ENCODE assay signal across 26 cellular contexts in genomic region chr13:101178394-101178793, GRCh38.
"Had no signal": no experiment of that assay in that cellular context is flagged by ENCODE, and none has a peak within 500 bp of the region (broad histone marks: within the 10 kb centered on the region; RNA-seq: fewer than 3 reads in every experiment).

No MANE protein-coding gene starts in this region.

- H3K4me1 Mint-ChIP-seq: activated CD4-positive, alpha-beta T cell treated with anti-CD3 and anti-CD28 coated beads, Interleukin-2, amount 10 ng/mL, durations not matched to agents 7 days and 5 days; activated naive CD4-positive, alpha-beta T cell treated with anti-CD3 and anti-CD28 coated beads, Interleukin-2, amount 10 ng/mL, durations not matched to agents 7 days and 5 days; central memory CD8-positive, alpha-beta T cell; immature natural killer cell; naive B cell; stimulated activated effector memory CD8-positive, alpha-beta T cell treated with anti-CD3 and anti-CD28 coated beads, Interleukin-12 subunit alpha, Interleukin-12 subunit beta, amount 100 ng/mL, for 72 hours had no signal

- ATAC-seq: activated CD8-positive, alpha-beta T cell treated with anti-CD3 and anti-CD28 coated beads, Interleukin-2, amount 10 ng/mL, durations not matched to agents 7 days and 5 days; activated T-cell treated with anti-CD3 and anti-CD28 coated beads, Interleukin-2, amount 50 U/mL, for 4 hours; esophagus mucosa; heart right ventricle; left ventricle myocardium superior; mucosa of descending colon; psoas muscle; sciatic nerve; stimulated activated effector memory CD8-positive, alpha-beta T cell treated with anti-CD3 and anti-CD28 coated beads, Interleukin-12 subunit alpha, Interleukin-12 subunit beta, amount 100 ng/mL, for 72 hours had no signal

- H3K9me3 Mint-ChIP-seq: activated CD4-positive, alpha-beta T cell treated with anti-CD3 and anti-CD28 coated beads, Interleukin-2, amount 10 ng/mL, durations not matched to agents 7 days and 5 days; activated naive CD4-positive, alpha-beta T cell treated with anti-CD3 and anti-CD28 coated beads, Interleukin-2, amount 10 ng/mL, durations not matched to agents 7 days and 5 days; activated T-cell treated with anti-CD3 and anti-CD28 coated beads, Interleukin-2, amount 50 U/mL, for 4 hours; central memory CD8-positive, alpha-beta T cell; stimulated activated effector memory CD8-positive, alpha-beta T cell treated with anti-CD3 and anti-CD28 coated beads, Interleukin-12 subunit alpha, Interleukin-12 subunit beta, amount 100 ng/mL, for 72 hours; type B pancreatic cell had no signal

- DNase-seq: activated CD4-positive, alpha-beta T cell treated with anti-CD3 and anti-CD28 coated beads, Interleukin-2, amount 10 ng/mL, durations not matched to agents 7 days and 5 days; activated CD8-positive, alpha-beta T cell treated with anti-CD3 and anti-CD28 coated beads, Interleukin-2, amount 10 ng/mL, durations not matched to agents 7 days and 5 days; activated naive CD4-positive, alpha-beta T cell treated with anti-CD3 and anti-CD28 coated beads, Interleukin-2, amount 10 ng/mL, durations not matched to agents 7 days and 5 days; activated T-cell treated with anti-CD3 and anti-CD28 coated beads, Interleukin-2, amount 50 U/mL, for 4 hours; aorta; brain microvascular endothelial cell; cortex of kidney; heart right ventricle; immature natural killer cell; kidney glomerular epithelial cell; left ventricle myocardium superior; mucosa of descending colon; naive B cell; ovary; psoas muscle; stimulated activated CD4-positive, alpha-beta T cell treated with anti-CD3 and anti-CD28 coated beads, Interleukin-4, amount 100 ng/mL, for 24 hours; stomach; T-helper 1 cell; T-helper 9 cell; testis had no signal

- H3K36me3 Mint-ChIP-seq: activated naive CD4-positive, alpha-beta T cell treated with anti-CD3 and anti-CD28 coated beads, Interleukin-2, amount 10 ng/mL, durations not matched to agents 7 days and 5 days; immature natural killer cell; naive B cell; stimulated activated effector memory CD8-positive, alpha-beta T cell treated with anti-CD3 and anti-CD28 coated beads, Interleukin-12 subunit alpha, Interleukin-12 subunit beta, amount 100 ng/mL, for 72 hours; type B pancreatic cell had no signal

- H3K27me3 Mint-ChIP-seq: activated naive CD4-positive, alpha-beta T cell treated with anti-CD3 and anti-CD28 coated beads, Interleukin-2, amount 10 ng/mL, durations not matched to agents 7 days and 5 days; naive B cell; type B pancreatic cell had no signal

- H3K27ac Mint-ChIP-seq: activated CD4-positive, alpha-beta T cell treated with anti-CD3 and anti-CD28 coated beads, Interleukin-2, amount 10 ng/mL, durations not matched to agents 7 days and 5 days; activated CD8-positive, alpha-beta T cell treated with anti-CD3 and anti-CD28 coated beads, Interleukin-2, amount 10 ng/mL, durations not matched to agents 7 days and 5 days; activated naive CD4-positive, alpha-beta T cell treated with anti-CD3 and anti-CD28 coated beads, Interleukin-2, amount 10 ng/mL, durations not matched to agents 7 days and 5 days; immature natural killer cell; naive B cell; stimulated activated effector memory CD8-positive, alpha-beta T cell treated with anti-CD3 and anti-CD28 coated beads, Interleukin-12 subunit alpha, Interleukin-12 subunit beta, amount 100 ng/mL, for 72 hours; type B pancreatic cell had no signal

- FAIRE-seq: endometrium had no signal

- H3K4me3 Mint-ChIP-seq: activated CD4-positive, alpha-beta T cell treated with anti-CD3 and anti-CD28 coated beads, Interleukin-2, amount 10 ng/mL, durations not matched to agents 7 days and 5 days; activated CD8-positive, alpha-beta T cell treated with anti-CD3 and anti-CD28 coated beads, Interleukin-2, amount 10 ng/mL, durations not matched to agents 7 days and 5 days; activated naive CD4-positive, alpha-beta T cell treated with anti-CD3 and anti-CD28 coated beads, Interleukin-2, amount 10 ng/mL, durations not matched to agents 7 days and 5 days; activated T-cell treated with anti-CD3 and anti-CD28 coated beads, Interleukin-2, amount 50 U/mL, for 4 hours; central memory CD8-positive, alpha-beta T cell; immature natural killer cell; naive B cell; stimulated activated effector memory CD8-positive, alpha-beta T cell treated with anti-CD3 and anti-CD28 coated beads, Interleukin-12 subunit alpha, Interleukin-12 subunit beta, amount 100 ng/mL, for 72 hours; type B pancreatic cell had no signal

- H3K4me3 ChIP-seq: heart right ventricle, mucosa of descending colon, ovary, psoas muscle, stomach, testis had no signal
